Comparison of ENCODE assay signal across 25 cellular contexts in the genomic region with DNA sequence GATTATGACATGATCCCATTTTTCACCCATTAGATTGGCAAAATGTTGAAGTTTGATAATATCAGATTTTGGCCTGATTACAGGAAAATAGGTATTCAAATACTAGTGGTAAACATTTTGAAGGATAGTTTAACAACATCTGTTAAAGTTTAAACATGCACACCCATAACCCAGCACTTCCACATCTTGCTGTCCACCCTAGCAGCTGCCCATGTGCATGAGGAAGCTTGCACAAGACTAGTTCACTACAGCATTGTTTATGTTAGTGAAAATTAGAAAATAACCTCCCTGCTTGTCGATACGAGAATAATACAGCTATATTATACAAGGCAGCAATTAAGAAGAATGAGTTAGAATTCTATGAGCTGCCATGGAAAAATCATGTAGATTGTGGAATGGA.
A peak's percentile ranks its signal among the peaks of the same experiment; 100 is the strongest.
DNase-seq lines count a peak whose midpoint lies in the region; ATAC-seq, FAIRE-seq and TF ChIP-seq lines count a peak whose summit lies in the region.
"Had no signal": no experiment of that assay in that cellular context is flagged by ENCODE, and none has a peak within 500 bp of the region (broad histone marks: within the 10 kb centered on the region; RNA-seq: fewer than 3 reads in every experiment).

No MANE protein-coding gene starts in this region.

- H3K27ac ChIP-seq in body of pancreas (no peak overlapping the region), keratinocyte (ENCODE audit: control insufficient read depth, insufficient read depth, low read length) (no peak overlapping the region), gastrocnemius medialis (peak overlapping the region; percentile 75 to 96 (median 90))
- H3K27ac ChIP-seq: BLaER1 treated with 17β-estradiol and CSF1 and Interleukin-3, amounts not matched to agents 10 nM and 100 nM; KMS-11; SJSA1 had no signal

- H2AFZ ChIP-seq in keratinocyte (ENCODE audit: control insufficient read depth, low read length): no peak overlapping the region
- H2AFZ ChIP-seq: GM23248 had no signal

- H4K20me1 ChIP-seq in keratinocyte (ENCODE audit: control insufficient read depth, extremely low read depth, insufficient read depth, low read length): no peaks in the 10 kb centered on the region
- H4K20me1 ChIP-seq: BLaER1 treated with 17β-estradiol and CSF1 and Interleukin-3, amounts not matched to agents 10 nM and 100 nM had no signal

- H3K36me3 ChIP-seq in body of pancreas (replicated peaks in 1 of 2; ENCODE audit: insufficient read depth in 1 of 2, low read depth in 2 of 2) (no peaks in the 10 kb centered on the region), keratinocyte (ENCODE audit: control insufficient read depth in 2 of 2, extremely low read depth in 1 of 2, insufficient read depth in 2 of 2, low read length in 2 of 2) (no peaks in the 10 kb centered on the region), gastrocnemius medialis (peaks cover 0 to 11% of the 10 kb centered on the region in 2 donors)
- H3K36me3 ChIP-seq: HAP-1, SJSA1 had no signal

- H3K27me3 ChIP-seq in body of pancreas (no peaks in the 10 kb centered on the region), keratinocyte (ENCODE audit: control insufficient read depth, extremely low read depth, insufficient read depth, low read length) (no peaks in the 10 kb centered on the region), gastrocnemius medialis (no peaks in the 10 kb centered on the region)
- H3K27me3 ChIP-seq: BLaER1 treated with 17β-estradiol and CSF1 and Interleukin-3, amounts not matched to agents 10 nM and 100 nM; SJSA1 had no signal

- peaks cover 42% of the 10 kb centered on the region for H3K4me1 ChIP-seq in body of pancreas
- H3K4me1 ChIP-seq in keratinocyte (ENCODE audit: control insufficient read depth, extremely low read depth, insufficient read depth, low read length): peaks cover 14% of the 10 kb centered on the region
- H3K4me1 ChIP-seq in gastrocnemius medialis: peaks cover 59 to 72% of the 10 kb centered on the region in 2 donors
- H3K4me1 ChIP-seq: BLaER1 treated with 17β-estradiol and CSF1 and Interleukin-3, amounts not matched to agents 10 nM and 100 nM; HAP-1; SJSA1 had no signal

- H3K9me3 ChIP-seq in body of pancreas: no peaks in the 10 kb centered on the region
- no peaks in the 10 kb centered on the region for H3K9me3 ChIP-seq in keratinocyte (ENCODE audit: control insufficient read depth, low read depth, low read length)
- no peaks in the 10 kb centered on the region for H3K9me3 ChIP-seq in gastrocnemius medialis
- H3K9me3 ChIP-seq: HAP-1, SJSA1 had no signal

- TF ChIP-seq POLR2A in H54 (IDR thresholded peaks at IDR 0.05; ENCODE audit: low read depth, low read length) (no peak), body of pancreas (IDR thresholded peaks at IDR 0.05) (no peak), gastrocnemius medialis (IDR thresholded peaks at IDR 0.05) (no peak)

- intact Hi-C loops in body of pancreas (cut with DNase I) (no loop called here), gastrocnemius medialis (cut with DNase I; ENCODE audit: low total_unique reads) (no loop called here)
- intact Hi-C loops in activated naive CD4-positive, alpha-beta T cell treated with anti-CD3 and anti-CD28 coated beads for 36 hours (cut with micrococcal nuclease): no loop called here

- TF ChIP-seq CTCF in body of pancreas (IDR thresholded peaks at IDR 0.05): no peak
- TF ChIP-seq CTCF in keratinocyte (optimal IDR thresholded peaks at IDR 0.05 in 1 of 3, IDR thresholded peaks at IDR 0.05 in 1 of 3, conservative IDR thresholded peaks at IDR 0.05 in 1 of 3; ENCODE audit: extremely low read depth in 1 of 3, insufficient read depth in 2 of 3, low read length in 3 of 3): no peak
- TF ChIP-seq CTCF in gastrocnemius medialis (IDR thresholded peaks at IDR 0.05 in 4 of 5, conservative IDR thresholded peaks at IDR 0.05 in 1 of 5): no peak

- no peak overlapping the region for H3K9ac ChIP-seq in keratinocyte (ENCODE audit: control insufficient read depth, extremely low read depth, insufficient read depth, low read length)
- H3K9ac ChIP-seq: BLaER1 treated with 17β-estradiol and CSF1 and Interleukin-3, amounts not matched to agents 10 nM and 100 nM; GM23248; KMS-11 had no signal

- in situ Hi-C loops in gastrocnemius medialis (cut with MboI; ENCODE audit: low sequenced_read_pairs in 4 of 4): no loop called here

- no peak for DNase-seq in H54 (ENCODE audit: insufficient read length, low spot score)
- no peak for DNase-seq in body of pancreas
- no peak for DNase-seq in keratinocyte (ENCODE audit: low read depth, low spot score)
- no peak for DNase-seq in gastrocnemius medialis
- no peak for DNase-seq in activated CD4-positive, alpha-beta T cell treated with anti-CD3 and anti-CD28 coated beads, Interleukin-2, amount 50 U/mL, for 1 hour
- no peak for DNase-seq in activated naive CD4-positive, alpha-beta T cell treated with anti-CD3 and anti-CD28 coated beads for 36 hours
- no peak for DNase-seq in NOMO-1 treated with DMSO at 0.1 percent for 48 hours (lab: John Stamatoyannopoulos, UW; ENCODE audit: unreplicated experiment)
- DNase-seq: CD8-positive, alpha-beta T cell; DND-41; NCI-H1092 treated with DMSO at 0.1 percent for 48 hours; NCI-H1436 treated with DMSO at 0.1 percent for 48 hours; NCI-H2029; NCI-H345; NCI-H524; NCI-H774; NK-92 treated with Interleukin-12 subunit alpha and Interleukin-12 subunit beta, amount 100 ng/mL, for 24 hours had no signal

- ATAC-seq in body of pancreas (peak; percentile 36), gastrocnemius medialis (peak; percentile 23 to 45), HG02938 (IDR thresholded peaks at IDR 0.05; ENCODE audit: unreplicated experiment) (no peak)
- ATAC-seq: CD8-positive, alpha-beta T cell had no signal

- no peaks in the 10 kb centered on the region for H3K9me1 ChIP-seq in keratinocyte (ENCODE audit: control insufficient read depth, extremely low read depth, insufficient read depth, low read length)

- 81 to 98% methylated on average over 2 of the region's 2 CpGs for WGBS in body of pancreas, 2 donors

- no peaks in the 10 kb centered on the region for H3K27me3 Mint-ChIP-seq in activated naive CD4-positive, alpha-beta T cell treated with anti-CD3 and anti-CD28 coated beads for 36 hours (ENCODE audit: low read depth)

- H3K4me3 ChIP-seq in body of pancreas (no peak overlapping the region), keratinocyte (ENCODE audit: control insufficient read depth in 2 of 3, extremely low read depth in 1 of 3, insufficient read depth in 2 of 3, low read depth in 1 of 3, low read length in 3 of 3) (no peak overlapping the region), gastrocnemius medialis (no peak overlapping the region)
- H3K4me3 ChIP-seq: BLaER1 treated with 17β-estradiol and CSF1 and Interleukin-3, amounts not matched to agents 10 nM and 100 nM; GM23248; HAP-1; SJSA1 had no signal

- no peak overlapping the region for H3K27ac Mint-ChIP-seq in activated naive CD4-positive, alpha-beta T cell treated with anti-CD3 and anti-CD28 coated beads for 36 hours
- H3K27ac Mint-ChIP-seq: CD8-positive, alpha-beta T cell had no signal

- no peaks in the 10 kb centered on the region for H3K9me3 Mint-ChIP-seq in activated naive CD4-positive, alpha-beta T cell treated with anti-CD3 and anti-CD28 coated beads for 36 hours
- H3K9me3 Mint-ChIP-seq: CD8-positive, alpha-beta T cell had no signal

- dilution Hi-C loops in keratinocyte (cut with MboI; ENCODE audit: extremely low pct_ligation_motif_present, low sequenced_read_pairs): no loop called here

- CTCF ChIA-PET in activated naive CD4-positive, alpha-beta T cell treated with anti-CD3 and anti-CD28 coated beads for 36 hours (lab: Charles Lee): no interaction called here

- no peak overlapping the region for H3K4me2 ChIP-seq in keratinocyte (ENCODE audit: control insufficient read depth, extremely low read depth, insufficient read depth, low read depth, low read length)
- H3K4me2 ChIP-seq: BLaER1 treated with 17β-estradiol and CSF1 and Interleukin-3, amounts not matched to agents 10 nM and 100 nM; KMS-11 had no signal

- FAIRE-seq in H54 (lab: Jason Lieb, UNC): peak; percentile 55
- peak; percentile 29 for FAIRE-seq in keratinocyte (lab: Jason Lieb, UNC)
- FAIRE-seq: G401.6, GM12892, GM18507 had no signal

- H3K36me3 Mint-ChIP-seq in activated naive CD4-positive, alpha-beta T cell treated with anti-CD3 and anti-CD28 coated beads for 36 hours (ENCODE audit: low read depth): no peaks in the 10 kb centered on the region
- H3K36me3 Mint-ChIP-seq: CD8-positive, alpha-beta T cell had no signal

- H3K4me1 Mint-ChIP-seq in activated naive CD4-positive, alpha-beta T cell treated with anti-CD3 and anti-CD28 coated beads for 36 hours (ENCODE audit: low read depth): no peaks in the 10 kb centered on the region

- no peak overlapping the region for H3K4me3 Mint-ChIP-seq in activated naive CD4-positive, alpha-beta T cell treated with anti-CD3 and anti-CD28 coated beads for 36 hours
- H3K4me3 Mint-ChIP-seq: CD8-positive, alpha-beta T cell had no signal

- H3K79me2 ChIP-seq in keratinocyte (ENCODE audit: control insufficient read depth, insufficient read depth, low read length): no peaks in the 10 kb centered on the region

Comparison
In these comparisons a context has a peak if more than half of its experiments do, and no peak if none do; other contexts are left out.
1. H3K27ac ChIP-seq: peak in gastrocnemius medialis (4 of 4); none in body of pancreas (0 of 4) and keratinocyte (single experiment).